In the genomic region with DNA sequence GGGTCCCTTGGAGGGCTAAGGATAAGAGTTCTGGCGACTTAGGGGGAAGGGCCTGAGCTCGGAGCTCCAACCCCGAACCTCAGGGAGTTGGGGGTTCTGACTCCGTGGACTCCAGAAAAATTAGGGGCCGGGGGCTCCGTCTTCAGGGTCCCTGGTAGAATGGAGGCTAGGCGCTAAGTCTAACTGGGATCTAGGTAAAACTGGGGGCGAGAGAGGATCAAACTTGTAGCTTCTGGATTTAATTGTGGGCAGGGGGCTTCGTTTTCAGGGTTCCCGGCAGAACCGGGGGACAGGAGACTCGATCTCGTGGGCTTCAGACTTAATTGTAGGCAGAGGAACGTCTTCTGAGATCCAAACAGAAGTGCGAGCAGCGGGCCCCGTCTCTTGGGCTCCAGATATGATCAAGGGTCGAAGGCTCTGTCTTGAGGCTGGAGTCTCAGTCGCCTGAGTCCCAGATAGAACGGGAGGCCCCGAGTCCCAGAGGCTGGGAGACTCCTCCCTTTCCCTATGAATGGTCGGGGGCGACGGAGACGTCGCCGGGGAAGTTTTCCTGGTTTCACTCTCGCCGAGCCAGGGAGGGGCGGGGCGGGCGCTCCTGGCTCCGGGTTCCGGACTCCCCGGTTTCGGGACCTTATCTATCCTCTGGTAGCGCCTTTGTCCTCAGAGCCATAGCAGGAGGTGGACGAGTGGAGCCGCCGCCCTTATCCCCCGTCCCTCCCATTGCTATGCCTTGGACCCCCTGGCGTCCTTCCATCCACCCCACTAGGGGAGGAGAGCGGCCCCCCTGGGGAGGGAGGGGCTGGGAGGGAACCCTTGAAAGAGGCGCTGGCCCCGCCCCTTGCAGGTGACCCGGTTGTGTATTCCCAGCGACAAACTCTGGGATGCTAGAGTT, we compare ENCODE assay signal across 8 cellular contexts. TPM values are rescaled to one million over a fixed set of nuclear protein-coding genes. Genes with fewer than 3 reads are reported as not detected.
DNase-seq lines count a peak whose midpoint lies in the region; ATAC-seq and TF ChIP-seq lines count a peak whose summit lies in the region.

No MANE protein-coding gene starts in this region.

- ATAC-seq in Right ventricle myocardium superior (ENCODE audit: poor library complexity) = peak; percentile 0
- no peak for ATAC-seq in HG03469 (IDR thresholded peaks at IDR 0.05; ENCODE audit: unreplicated experiment)
- no peak for ATAC-seq in GM19328 (IDR thresholded peaks at IDR 0.05; ENCODE audit: unreplicated experiment)
- no peak for ATAC-seq in HG03520 (IDR thresholded peaks at IDR 0.05; ENCODE audit: unreplicated experiment)

- H3K4me1 Mint-ChIP-seq in activated naive CD8-positive, alpha-beta T cell treated with anti-CD3 and anti-CD28 coated beads for 36 hours = peaks cover 16% of the 10 kb centered on the region
- peaks cover 36% of the 10 kb centered on the region for H3K4me1 Mint-ChIP-seq in osteocyte (ENCODE audit: unreplicated experiment)

- H3K4me2 ChIP-seq in Loucy (ENCODE audit: low read depth, low read length, poor library complexity, severe bottlenecking) = peak overlapping the region; percentile 70

- H3K4me3 ChIP-seq in Loucy (ENCODE audit: low read length, poor library complexity, severe bottlenecking) = peak overlapping the region; percentile 70

- no peak for TF ChIP-seq CTCF in Loucy (conservative IDR thresholded peaks at IDR 0.05; ENCODE audit: low read length)
- TF ChIP-seq CTCF in osteocyte (IDR thresholded peaks at IDR 0.05) = no peak

- intact Hi-C loops in Right ventricle myocardium superior (cut with DNase I) = no loop called here

- H3K9ac ChIP-seq in Loucy (ENCODE audit: low read depth, low read length, poor library complexity, severe bottlenecking) = peak overlapping the region; percentile 81

- peaks cover 46% of the 10 kb centered on the region for H3K4me1 ChIP-seq in Loucy (ENCODE audit: insufficient read depth, low read length, poor library complexity, severe bottlenecking)

- H3K36me3 ChIP-seq in Loucy (ENCODE audit: insufficient read depth, low read length) = no peaks in the 10 kb centered on the region

- peak; percentile 64 for DNase-seq in COLO668 (lab: John Stamatoyannopoulos, UW; ENCODE audit: unreplicated experiment)
- DNase-seq in activated naive CD8-positive, alpha-beta T cell treated with anti-CD3 and anti-CD28 coated beads for 36 hours = no peak
- peak; percentile 81 for DNase-seq in Right ventricle myocardium superior
- peak; percentile 87 for DNase-seq in osteocyte (ENCODE audit: extremely low spot score, unreplicated experiment)

- H3K27me3 Mint-ChIP-seq in activated naive CD8-positive, alpha-beta T cell treated with anti-CD3 and anti-CD28 coated beads for 36 hours = peaks cover 43% of the 10 kb centered on the region
- no peaks in the 10 kb centered on the region for H3K27me3 Mint-ChIP-seq in osteocyte (ENCODE audit: unreplicated experiment)

- H3K27ac Mint-ChIP-seq in activated naive CD8-positive, alpha-beta T cell treated with anti-CD3 and anti-CD28 coated beads for 36 hours = no peak overlapping the region
- H3K27ac Mint-ChIP-seq in osteocyte (ENCODE audit: unreplicated experiment) = peak overlapping the region; percentile 98

- H3F3A ChIP-seq in Loucy (ENCODE audit: low read depth) = no peaks in the 10 kb centered on the region

- H3K79me2 ChIP-seq in Loucy (ENCODE audit: insufficient read depth, low read length) = no peaks in the 10 kb centered on the region

- H3K9me2 ChIP-seq in Loucy (replicated peaks; ENCODE audit: low read depth, low read length) = no peaks in the 10 kb centered on the region

- H3K4me3 Mint-ChIP-seq in activated naive CD8-positive, alpha-beta T cell treated with anti-CD3 and anti-CD28 coated beads for 36 hours = peak overlapping the region; percentile 71
- peak overlapping the region; percentile 90 for H3K4me3 Mint-ChIP-seq in osteocyte (ENCODE audit: unreplicated experiment)

- no peaks in the 10 kb centered on the region for H3K27me3 ChIP-seq in Loucy (ENCODE audit: insufficient read depth, low read length, poor library complexity, severe bottlenecking)

- H3K9me3 ChIP-seq in Loucy (ENCODE audit: insufficient read depth, low read depth, low read length) = no peaks in the 10 kb centered on the region

- H3K9me3 Mint-ChIP-seq in activated naive CD8-positive, alpha-beta T cell treated with anti-CD3 and anti-CD28 coated beads for 36 hours = no peaks in the 10 kb centered on the region
- no peaks in the 10 kb centered on the region for H3K9me3 Mint-ChIP-seq in osteocyte (ENCODE audit: unreplicated experiment)

- no peak overlapping the region for H2AFZ ChIP-seq in Loucy (ENCODE audit: low read length)

- H4K20me1 ChIP-seq in Loucy (ENCODE audit: insufficient read depth, low read length, poor library complexity, severe bottlenecking) = peaks cover 5% of the 10 kb centered on the region

- no peaks in the 10 kb centered on the region for H3K36me3 Mint-ChIP-seq in activated naive CD8-positive, alpha-beta T cell treated with anti-CD3 and anti-CD28 coated beads for 36 hours
- H3K36me3 Mint-ChIP-seq in osteocyte (ENCODE audit: unreplicated experiment) = no peaks in the 10 kb centered on the region

RNA-seq across cellular contexts. Expression of a gene that starts 1.3 kb away (rescaled TPM):
- under 1 TPM; 0.43 to 0.60 TPM for total RNA-seq in activated naive CD8-positive, alpha-beta T cell treated with anti-CD3 and anti-CD28 coated beads for 36 hours
- total RNA-seq in Right ventricle myocardium superior (36.9 TPM), osteocyte (117 TPM in 2 replicates)

RNA-seq across cellular contexts. Expression of a gene that starts 38.5 kb away (rescaled TPM):
- total RNA-seq in activated naive CD8-positive, alpha-beta T cell treated with anti-CD3 and anti-CD28 coated beads for 36 hours = not detected
- total RNA-seq in Right ventricle myocardium superior (86.2 TPM), osteocyte (8.8 and 9.9 TPM in 2 replicates)

RNA-seq across cellular contexts. Expression of a gene that starts 43.7 kb away (rescaled TPM):
- total RNA-seq in activated naive CD8-positive, alpha-beta T cell treated with anti-CD3 and anti-CD28 coated beads for 36 hours = 100 to 1,000 TPM; 235 to 236 TPM
- total RNA-seq in Right ventricle myocardium superior = 48.9 TPM
- 47.4 and 48.7 TPM in 2 replicates for total RNA-seq in osteocyte

RNA-seq across cellular contexts. Expression of a gene that starts 58.2 kb away (rescaled TPM):
- total RNA-seq in activated naive CD8-positive, alpha-beta T cell treated with anti-CD3 and anti-CD28 coated beads for 36 hours = under 1 TPM; 0.46 to 0.62 TPM
- total RNA-seq in Right ventricle myocardium superior = 13.6 TPM
- 151 and 184 TPM in 2 replicates for total RNA-seq in osteocyte

Comparison
In these comparisons a context has a peak if more than half of its experiments do, and no peak if none do; other contexts are left out.
1. RNA of a gene that starts 1.3 kb away (total RNA-seq): 117 TPM in osteocyte and 36.9 TPM in Right ventricle myocardium superior (single experiment); 0.43 to 0.60 TPM in activated naive CD8-positive, alpha-beta T cell treated with anti-CD3 and anti-CD28 coated beads for 36 hours; every median in the first group is over 10 times any median in the second.